ENCODE assay signal across 10 cellular contexts in genomic region chr7:157389951-157390730, GRCh38. TPM values are rescaled to one million over a fixed set of nuclear protein-coding genes. Genes with fewer than 3 reads are reported as not detected.
DNase-seq lines count a peak whose midpoint lies in the region; ATAC-seq, FAIRE-seq and TF ChIP-seq lines count a peak whose summit lies in the region.
"Had no signal": no experiment of that assay in that cellular context is flagged by ENCODE, and none has a peak within 500 bp of the region (broad histone marks: within the 10 kb centered on the region; RNA-seq: fewer than 3 reads in every experiment).

No MANE protein-coding gene starts in this region.

- H2AFZ ChIP-seq in Karpas-422 (ENCODE audit: low read length) = no peak overlapping the region

- peak; percentile 37 for ATAC-seq in activated CD4-positive, alpha-beta T cell treated with anti-CD3 and anti-CD28 coated beads for 36 hours
- peak in 1 of 2 donors; percentile 35 for ATAC-seq in stimulated activated naive B cell treated with anti-CD40 and anti-IgM and Interleukin-4, amounts not matched to agents 10 μg/mL and 1 μg/mL and 100 μg/mL, for 72 hours (replicated peaks)

- H3K9me2 ChIP-seq in Karpas-422 (replicated peaks; ENCODE audit: insufficient read depth, low read length) = no peaks in the 10 kb centered on the region

- no peaks in the 10 kb centered on the region for H3K27me3 ChIP-seq in Karpas-422 (ENCODE audit: low read length)

- DNase-seq in activated CD4-positive, alpha-beta T cell treated with anti-CD3 and anti-CD28 coated beads for 36 hours = peak; percentile 43
- DNase-seq in activated CD4-positive, alpha-beta T cell treated with anti-CD3 and anti-CD28 coated beads, Interleukin-2, amount 50 U/mL, for 4 hours = no peak
- peak; percentile 23 for DNase-seq in activated CD8-positive, alpha-beta memory T cell treated with anti-CD3 and anti-CD28 coated beads, Interleukin-2, amount 50 U/mL, for 4 hours
- DNase-seq in glutamatergic neuron = peak; percentile 56
- DNase-seq in stimulated activated naive B cell treated with anti-CD40 and anti-IgM and Interleukin-4, amounts not matched to agents 10 μg/mL and 1 μg/mL and 100 μg/mL, for 72 hours = no peak
- no peak for DNase-seq in GM12892 (ENCODE audit: insufficient read length)
- no peak for DNase-seq in effector CD8-positive, alpha-beta T cell (lab: John Stamatoyannopoulos, UW)
- DNase-seq in Karpas-422 = no peak
- DNase-seq: small intestine had no signal

- intact Hi-C loops in activated CD4-positive, alpha-beta T cell treated with anti-CD3 and anti-CD28 coated beads for 36 hours (cut with DNase I, micrococcal nuclease) = loop anchor here (5.0 to 10.0 kb wide), 3 partner anchors 53 to 435 kb away; partner anchors contain the start of gene DNAJB6 (in 1 of the 2)

- POLR2A ChIA-PET in activated CD4-positive, alpha-beta T cell treated with anti-CD3 and anti-CD28 coated beads for 36 hours (lab: Charles Lee) = no interaction called here

- no peak for FAIRE-seq in GM12892 (lab: Jason Lieb, UNC)
- FAIRE-seq: A204.1, small intestine had no signal

- H3K36me3 ChIP-seq in Karpas-422 (ENCODE audit: insufficient read depth, low read length) = peaks cover 14% of the 10 kb centered on the region; the same call in 1 of the 2 replicates

- H3K4me2 ChIP-seq in Karpas-422 (ENCODE audit: low read depth, low read length, poor library complexity, severe bottlenecking) = no peak overlapping the region

- H3K9me3 Mint-ChIP-seq in activated CD4-positive, alpha-beta T cell treated with anti-CD3 and anti-CD28 coated beads for 36 hours (ENCODE audit: low read depth) = no peaks in the 10 kb centered on the region
- H3K9me3 Mint-ChIP-seq in glutamatergic neuron (ENCODE audit: unreplicated experiment) = peaks cover 8% of the 10 kb centered on the region
- no peaks in the 10 kb centered on the region for H3K9me3 Mint-ChIP-seq in stimulated activated naive B cell treated with anti-CD40 and anti-IgM and Interleukin-4, amounts not matched to agents 10 μg/mL and 1 μg/mL and 100 μg/mL, for 72 hours

- H3K27ac Mint-ChIP-seq in activated CD4-positive, alpha-beta T cell treated with anti-CD3 and anti-CD28 coated beads for 36 hours = peak overlapping the region; percentile 59
- peak overlapping the region; percentile 80 for H3K27ac Mint-ChIP-seq in glutamatergic neuron (ENCODE audit: unreplicated experiment)
- peak overlapping the region; percentile 4 for H3K27ac Mint-ChIP-seq in stimulated activated naive B cell treated with anti-CD40 and anti-IgM and Interleukin-4, amounts not matched to agents 10 μg/mL and 1 μg/mL and 100 μg/mL, for 72 hours

- H3K9ac ChIP-seq in Karpas-422 (ENCODE audit: low read length) = no peak overlapping the region

- H3K36me3 Mint-ChIP-seq in activated CD4-positive, alpha-beta T cell treated with anti-CD3 and anti-CD28 coated beads for 36 hours (ENCODE audit: low read depth) = peaks cover 40% of the 10 kb centered on the region
- H3K36me3 Mint-ChIP-seq in glutamatergic neuron (ENCODE audit: unreplicated experiment) = no peaks in the 10 kb centered on the region
- peaks cover 23 to 58% of the 10 kb centered on the region in 2 donors for H3K36me3 Mint-ChIP-seq in stimulated activated naive B cell treated with anti-CD40 and anti-IgM and Interleukin-4, amounts not matched to agents 10 μg/mL and 1 μg/mL and 100 μg/mL, for 72 hours

- H3K79me2 ChIP-seq in Karpas-422 (ENCODE audit: low read length) = peaks cover 57% of the 10 kb centered on the region

- TF ChIP-seq CTCF in glutamatergic neuron (IDR thresholded peaks at IDR 0.05; ENCODE audit: partially characterized antibody, unreplicated experiment) = no peak

- no peaks in the 10 kb centered on the region for H3K9me3 ChIP-seq in Karpas-422 (ENCODE audit: low read length)

- no peak overlapping the region for H3K27ac ChIP-seq in Karpas-422 (ENCODE audit: low read length)

- no peaks in the 10 kb centered on the region for H3K27me3 Mint-ChIP-seq in activated CD4-positive, alpha-beta T cell treated with anti-CD3 and anti-CD28 coated beads for 36 hours
- no peaks in the 10 kb centered on the region for H3K27me3 Mint-ChIP-seq in glutamatergic neuron (ENCODE audit: unreplicated experiment)
- no peaks in the 10 kb centered on the region for H3K27me3 Mint-ChIP-seq in stimulated activated naive B cell treated with anti-CD40 and anti-IgM and Interleukin-4, amounts not matched to agents 10 μg/mL and 1 μg/mL and 100 μg/mL, for 72 hours

- CTCF ChIA-PET in activated CD4-positive, alpha-beta T cell treated with anti-CD3 and anti-CD28 coated beads for 36 hours (lab: Charles Lee) = interaction anchor here (0.6 to 1.7 kb wide), 4 partner anchors 11 to 201 kb away, joined by 3 to 5 read pairs (median 3); no protein-coding TSS in a partner anchor

- no peak for TF ChIP-seq POLR2A in GM12892 (IDR thresholded peaks at IDR 0.05; ENCODE audit: low read depth, low read length)

- H3K4me1 ChIP-seq in Karpas-422 (ENCODE audit: low read length) = peaks cover 10% of the 10 kb centered on the region

- H3K4me3 ChIP-seq in Karpas-422 (ENCODE audit: low read length) = no peak overlapping the region

- peaks cover 42% of the 10 kb centered on the region for H3K4me1 Mint-ChIP-seq in activated CD4-positive, alpha-beta T cell treated with anti-CD3 and anti-CD28 coated beads for 36 hours
- H3K4me1 Mint-ChIP-seq in glutamatergic neuron (ENCODE audit: low read depth, unreplicated experiment) = peaks cover 29% of the 10 kb centered on the region
- H3K4me1 Mint-ChIP-seq in stimulated activated naive B cell treated with anti-CD40 and anti-IgM and Interleukin-4, amounts not matched to agents 10 μg/mL and 1 μg/mL and 100 μg/mL, for 72 hours = peaks cover 9 to 15% of the 10 kb centered on the region in 2 donors

- no peak overlapping the region for H3K4me3 Mint-ChIP-seq in activated CD4-positive, alpha-beta T cell treated with anti-CD3 and anti-CD28 coated beads for 36 hours
- H3K4me3 Mint-ChIP-seq in glutamatergic neuron (ENCODE audit: unreplicated experiment) = peak overlapping the region; percentile 2
- H3K4me3 Mint-ChIP-seq in stimulated activated naive B cell treated with anti-CD40 and anti-IgM and Interleukin-4, amounts not matched to agents 10 μg/mL and 1 μg/mL and 100 μg/mL, for 72 hours = no peak overlapping the region

- 0 out of 2 replicates have a peak, but pooled peaks cover 3% of the 10 kb centered on the region for H4K20me1 ChIP-seq in Karpas-422 (ENCODE audit: insufficient read depth, low read depth, low read length)

RNA-seq across cellular contexts. Expression of gene DNAJB6, which starts 53.3 kb away (rescaled TPM):
- 10 to 100 TPM; 89.9 to 92.9 TPM for total RNA-seq in activated CD4-positive, alpha-beta T cell treated with anti-CD3 and anti-CD28 coated beads for 36 hours
- 120 TPM for total RNA-seq in glutamatergic neuron (ENCODE audit: unreplicated experiment)
- 57.1 TPM for polyA plus RNA-seq in GM12892 (2012; ENCODE audit: missing spikeins)
- 34.1 and 54.5 TPM in 2 replicates for total RNA-seq in Karpas-422 (2014; rRNA removed; shearing (Covaris generic); ENCODE audit: low replicate concordance)

Comparison
In these comparisons a context has a peak if more than half of its experiments do, and no peak if none do; other contexts are left out.
1. DNase-seq: peak in activated CD4-positive, alpha-beta T cell treated with anti-CD3 and anti-CD28 coated beads for 36 hours (single experiment), activated CD8-positive, alpha-beta memory T cell treated with anti-CD3 and anti-CD28 coated beads, Interleukin-2, amount 50 U/mL, for 4 hours (single experiment) and glutamatergic neuron (single experiment); none in activated CD4-positive, alpha-beta T cell treated with anti-CD3 and anti-CD28 coated beads, Interleukin-2, amount 50 U/mL, for 4 hours (0 of 2), stimulated activated naive B cell treated with anti-CD40 and anti-IgM and Interleukin-4, amounts not matched to agents 10 μg/mL and 1 μg/mL and 100 μg/mL, for 72 hours (single experiment), GM12892 (single experiment), effector CD8-positive, alpha-beta T cell (single experiment) and Karpas-422 (single experiment).
2. H3K27ac Mint-ChIP-seq: peak in every context shown above with its lines; median percentile 80 in glutamatergic neuron; 59 in activated CD4-positive, alpha-beta T cell treated with anti-CD3 and anti-CD28 coated beads for 36 hours; 4 in stimulated activated naive B cell treated with anti-CD40 and anti-IgM and Interleukin-4, amounts not matched to agents 10 μg/mL and 1 μg/mL and 100 μg/mL, for 72 hours.